ENCODE assay signal across 15 cellular contexts in the genomic region with DNA sequence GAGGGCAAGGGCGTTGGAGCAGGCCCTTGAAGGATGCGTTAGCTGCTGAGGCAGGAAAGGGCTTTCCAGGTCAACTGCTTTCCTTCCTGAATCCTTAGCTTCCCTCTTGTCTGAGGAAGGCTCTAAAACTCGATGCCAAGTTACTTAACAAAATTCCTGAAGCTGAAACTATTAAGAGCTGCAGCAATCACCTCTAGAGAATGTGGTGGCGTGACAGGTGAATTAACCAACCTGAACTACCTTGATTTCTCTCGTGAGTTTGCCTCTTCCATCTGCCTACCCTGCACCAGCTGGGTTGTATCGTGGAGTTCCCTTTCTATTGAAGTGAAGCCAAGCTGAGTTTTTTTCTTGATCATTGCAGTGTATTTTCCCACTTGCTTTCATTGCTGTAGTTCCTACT.
"Had no signal": no experiment of that assay in that cellular context is flagged by ENCODE, and none has a peak within 500 bp of the region (broad histone marks: within the 10 kb centered on the region; RNA-seq: fewer than 3 reads in every experiment).

No MANE protein-coding gene starts in this region.

- H3K36me3 ChIP-seq: breast epithelium, gastrocnemius medialis, heart right ventricle had no signal

- H3K4me3 Mint-ChIP-seq: activated CD4-positive, alpha-beta memory T cell treated with anti-CD3 and anti-CD28 coated beads for 36 hours; activated naive CD8-positive, alpha-beta T cell treated with anti-CD3 and anti-CD28 coated beads for 36 hours; activated T-cell treated with anti-CD3 and anti-CD28 coated beads, Interleukin-2, amount 50 U/mL, for 4 hours; neural crest cell; type B pancreatic cell had no signal

- H3K4me1 Mint-ChIP-seq: activated naive CD8-positive, alpha-beta T cell treated with anti-CD3 and anti-CD28 coated beads for 36 hours had no signal

- H3K9me3 Mint-ChIP-seq: activated CD4-positive, alpha-beta memory T cell treated with anti-CD3 and anti-CD28 coated beads for 36 hours; activated naive CD8-positive, alpha-beta T cell treated with anti-CD3 and anti-CD28 coated beads for 36 hours; activated T-cell treated with anti-CD3 and anti-CD28 coated beads, Interleukin-2, amount 50 U/mL, for 4 hours; neural crest cell; type B pancreatic cell had no signal

- DNase-seq: activated CD4-positive, alpha-beta memory T cell treated with anti-CD3 and anti-CD28 coated beads for 36 hours; activated CD4-positive, alpha-beta T cell treated with anti-CD3 and anti-CD28 coated beads for 1 hour; activated gamma-delta T cell treated with Interleukin-2 at 50 U/mL for 16 hours; activated naive CD8-positive, alpha-beta T cell treated with anti-CD3 and anti-CD28 coated beads for 36 hours; activated T-cell treated with anti-CD3 and anti-CD28 coated beads, Interleukin-2, amount 50 U/mL, for 4 hours; gastrocnemius medialis; heart right ventricle; T1000 had no signal

- H3K36me3 Mint-ChIP-seq: activated CD4-positive, alpha-beta memory T cell treated with anti-CD3 and anti-CD28 coated beads for 36 hours; activated naive CD8-positive, alpha-beta T cell treated with anti-CD3 and anti-CD28 coated beads for 36 hours had no signal

- FAIRE-seq: colon, islet of Langerhans had no signal

- H3K27me3 Mint-ChIP-seq: activated CD4-positive, alpha-beta memory T cell treated with anti-CD3 and anti-CD28 coated beads for 36 hours; type B pancreatic cell had no signal

- H3K27ac ChIP-seq: breast epithelium, gastrocnemius medialis, heart right ventricle had no signal

- H3K9me3 ChIP-seq: breast epithelium, gastrocnemius medialis, heart right ventricle had no signal

- H3K4me3 ChIP-seq: breast epithelium, gastrocnemius medialis, heart right ventricle, smooth muscle cell had no signal

- ATAC-seq: activated T-cell treated with anti-CD3 and anti-CD28 coated beads, Interleukin-2, amount 50 U/mL, for 4 hours; gastrocnemius medialis; right cardiac atrium had no signal

- H3K27ac Mint-ChIP-seq: activated CD4-positive, alpha-beta memory T cell treated with anti-CD3 and anti-CD28 coated beads for 36 hours; activated naive CD8-positive, alpha-beta T cell treated with anti-CD3 and anti-CD28 coated beads for 36 hours; type B pancreatic cell had no signal

- H3K27me3 ChIP-seq: breast epithelium, gastrocnemius medialis, heart right ventricle had no signal

- H3K4me1 ChIP-seq: breast epithelium, gastrocnemius medialis had no signal

- H3K4me2 ChIP-seq: smooth muscle cell had no signal
